ENCODE assay signal across 17 cellular contexts in the genomic region with DNA sequence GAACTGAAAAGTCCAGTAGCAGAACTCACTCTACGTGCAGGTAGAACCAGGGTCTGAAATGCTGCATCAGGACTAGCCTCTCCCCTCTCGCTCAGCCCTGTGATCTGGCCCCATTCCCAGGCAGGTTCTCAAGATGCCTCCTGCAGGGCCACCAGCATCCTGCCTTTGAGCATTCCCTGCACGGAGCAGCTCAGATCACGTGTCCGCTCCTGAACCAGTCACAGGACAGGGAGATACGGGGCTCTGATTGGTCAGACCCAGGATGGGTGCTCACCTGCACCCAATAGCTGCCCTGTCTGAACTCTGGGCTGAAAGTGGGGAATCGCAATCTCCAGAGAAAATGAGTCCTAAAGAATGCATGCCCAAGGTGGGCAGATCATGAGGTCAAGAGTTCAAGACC. TPM values are rescaled to one million over a fixed set of nuclear protein-coding genes. Genes with fewer than 3 reads are reported as not detected.
DNase-seq lines count a peak whose midpoint lies in the region; ATAC-seq and TF ChIP-seq lines count a peak whose summit lies in the region.
"Had no signal": no experiment of that assay in that cellular context is flagged by ENCODE, and none has a peak within 500 bp of the region (broad histone marks: within the 10 kb centered on the region; RNA-seq: fewer than 3 reads in every experiment).

No MANE protein-coding gene starts in this region.

- no peak overlapping the region for H3K27ac ChIP-seq in HCT116 (ENCODE audit: low read depth, low read length)
- H3K27ac ChIP-seq in coronary artery: peak overlapping the region; percentile 13 to 87
- no peak overlapping the region for H3K27ac ChIP-seq in trophoblast cell (ENCODE audit: low read depth, low read length)
- H3K27ac ChIP-seq: GM23248 had no signal

- H3K27me3 Mint-ChIP-seq in T-helper 2 cell treated with Interferon-gamma antibody and Interleukin-4, amounts not matched to agents 5 μg/mL and 100 μg/mL, for 36 hours (ENCODE audit: low read depth): no peaks in the 10 kb centered on the region
- H3K27me3 Mint-ChIP-seq: CD4-positive, alpha-beta memory T cell had no signal

- no peak overlapping the region for H3K18ac ChIP-seq in trophoblast cell (ENCODE audit: low read length)

- POLR2A ChIA-PET in HCT116 (lab: Charles Lee): no interaction called here

- TF ChIP-seq CTCF in HCT116 (IDR thresholded peaks at IDR 0.05 in 2 of 3, conservative IDR thresholded peaks at IDR 0.05 in 1 of 3; ENCODE audit: borderline replicate concordance in 1 of 3, insufficient read depth in 1 of 3, low read depth in 2 of 3, low read length in 2 of 3): no peak
- no peak for TF ChIP-seq CTCF in coronary artery (IDR thresholded peaks at IDR 0.05)

- intact Hi-C loops in HCT116 (cut with micrococcal nuclease): loop anchor here (10.0 kb wide), 1 partner anchor 777 kb away; no protein-coding TSS in a partner anchor

- H4K12ac ChIP-seq in trophoblast cell (ENCODE audit: low read depth, low read length): no peak overlapping the region

- CTCF ChIA-PET in HCT116 (lab: Charles Lee): no interaction called here

- H3K79me1 ChIP-seq in trophoblast cell (ENCODE audit: low read length): peaks cover 22% of the 10 kb centered on the region

- no peaks in the 10 kb centered on the region; the same call in 1 of the 2 replicates for H4K20me1 ChIP-seq in HCT116 (ENCODE audit: insufficient read depth)

- H3K4me1 Mint-ChIP-seq in T-helper 2 cell treated with Interferon-gamma antibody and Interleukin-4, amounts not matched to agents 5 μg/mL and 100 μg/mL, for 36 hours (ENCODE audit: low read depth): peaks cover 17% of the 10 kb centered on the region

- DNase-seq in H7: peak; percentile 75
- DNase-seq in HCT116 (ENCODE audit: low read depth, low spot score): no peak
- no peak for DNase-seq in coronary artery (ENCODE audit: low spot score)
- DNase-seq in trophoblast cell: no peak
- DNase-seq in NCI-H187 treated with DMSO at 0.1 percent for 48 hours (lab: John Stamatoyannopoulos, UW): no peak
- no peak for DNase-seq in SK-N-DZ (ENCODE audit: low spot score)
- no peak for DNase-seq in T-helper 2 cell treated with Interferon-gamma antibody and Interleukin-4, amounts not matched to agents 5 μg/mL and 100 μg/mL, for 36 hours (ENCODE audit: low spot score)
- DNase-seq: BE2C; CD4-positive, alpha-beta memory T cell; DMS79 treated with DMSO at 0.1 percent for 48 hours; GM23248; Kasumi-1; NCI-H1417 treated with DMSO at 0.1 percent for 48 hours; NCI-H2029 treated with DMSO at 0.1 percent for 48 hours; NCI-H526 treated with DMSO at 0.1 percent for 48 hours; PC-3; SK-N-SH had no signal

- TF ChIP-seq POLR2A in HCT116 (IDR thresholded peaks at IDR 0.05; ENCODE audit: borderline replicate concordance, extremely low read depth, insufficient read depth, insufficient read length): no peak

- no peak overlapping the region for H3K14ac ChIP-seq in trophoblast cell (ENCODE audit: low read length)

- no peaks in the 10 kb centered on the region for H3K9me2 ChIP-seq in HCT116 (ENCODE audit: insufficient read depth)
- H3K9me2 ChIP-seq: SK-N-SH had no signal

- H3K36me3 Mint-ChIP-seq in T-helper 2 cell treated with Interferon-gamma antibody and Interleukin-4, amounts not matched to agents 5 μg/mL and 100 μg/mL, for 36 hours (ENCODE audit: low read depth): no peaks in the 10 kb centered on the region
- H3K36me3 Mint-ChIP-seq: CD4-positive, alpha-beta memory T cell had no signal

- no peak overlapping the region for H2AK5ac ChIP-seq in trophoblast cell (ENCODE audit: low read length)

- H3K23ac ChIP-seq in trophoblast cell (ENCODE audit: low read length): no peak overlapping the region

- no peaks in the 10 kb centered on the region for H3K36me3 ChIP-seq in H7 (replicated peaks; ENCODE audit: control insufficient read depth, insufficient read depth, low read length)
- H3K36me3 ChIP-seq in HCT116 (ENCODE audit: control insufficient read depth in 1 of 2, insufficient read depth in 2 of 2, low read length in 2 of 2): no peaks in the 10 kb centered on the region
- no peaks in the 10 kb centered on the region for H3K36me3 ChIP-seq in trophoblast cell (ENCODE audit: control insufficient read depth in 1 of 2, insufficient read depth in 2 of 2, low read length in 2 of 2)
- H3K36me3 ChIP-seq: BE2C had no signal

- H2BK12ac ChIP-seq in trophoblast cell (ENCODE audit: low read length): peak overlapping the region; percentile 5

- no peak overlapping the region for H3K27ac Mint-ChIP-seq in T-helper 2 cell treated with Interferon-gamma antibody and Interleukin-4, amounts not matched to agents 5 μg/mL and 100 μg/mL, for 36 hours

- H3K27me3 ChIP-seq in H7 (ENCODE audit: control insufficient read depth, insufficient read depth, low read length) (no peaks in the 10 kb centered on the region), HCT116 (ENCODE audit: insufficient read depth, low read length) (no peaks in the 10 kb centered on the region), trophoblast cell (ENCODE audit: insufficient read depth, low read length) (no peaks in the 10 kb centered on the region)
- H3K27me3 ChIP-seq: BE2C had no signal

- H3K9ac ChIP-seq in HCT116 (ENCODE audit: low read length) (no peak overlapping the region), trophoblast cell (ENCODE audit: low read length) (no peak overlapping the region)
- H3K9ac ChIP-seq: GM23248, SK-N-SH had no signal

- H2AFZ ChIP-seq in HCT116 (ENCODE audit: low read depth, low read length, poor library complexity, severe bottlenecking) (no peak overlapping the region), trophoblast cell (ENCODE audit: insufficient read depth, low read length, poor library complexity) (no peak overlapping the region)
- H2AFZ ChIP-seq: GM23248 had no signal

- no peak overlapping the region for H4K8ac ChIP-seq in trophoblast cell (ENCODE audit: low read depth, low read length)

- H3K4me3 ChIP-seq in H7 (ENCODE audit: insufficient read depth, low read depth, low read length) (no peak overlapping the region), HCT116 (replicated peaks in 1 of 2; ENCODE audit: low read depth in 1 of 2, low read length in 2 of 2) (no peak overlapping the region), coronary artery (no peak overlapping the region), trophoblast cell (ENCODE audit: low read depth, low read length) (no peak overlapping the region)
- H3K4me3 ChIP-seq: GM23248 had no signal

- H3K9me3 ChIP-seq in HCT116 (ENCODE audit: control insufficient read depth in 1 of 2, insufficient read depth in 1 of 2, low read depth in 1 of 2, low read length in 2 of 2): no peaks in the 10 kb centered on the region
- no peaks in the 10 kb centered on the region for H3K9me3 ChIP-seq in trophoblast cell (ENCODE audit: insufficient read depth, low read depth, low read length)
- H3K9me3 ChIP-seq: BE2C, SK-N-SH had no signal

- no peak overlapping the region for H3K4ac ChIP-seq in trophoblast cell (ENCODE audit: low read depth, low read length)

- H3K4me3 Mint-ChIP-seq in T-helper 2 cell treated with Interferon-gamma antibody and Interleukin-4, amounts not matched to agents 5 μg/mL and 100 μg/mL, for 36 hours: no peak overlapping the region
- H3K4me3 Mint-ChIP-seq: CD4-positive, alpha-beta memory T cell had no signal

- RAD21 ChIA-PET in HCT116 (lab: Charles Lee; ENCODE audit: low non-redundant PET in 1 of 2, low total read pairs in 2 of 2, uncharacterized antibody in 2 of 2, unreplicated experiment in 2 of 2): no interaction called here

- ATAC-seq in HCT116: peak; percentile 89
- ATAC-seq: PC-3 had no signal

- no peak overlapping the region for H4K91ac ChIP-seq in trophoblast cell (ENCODE audit: low read depth, low read length)

- no CpG with 5 or more reads among the region's 7 CpGs for WGBS in trophoblast cell (ENCODE audit: extremely low coverage, insufficient coverage, insufficient read length)

- no peaks in the 10 kb centered on the region for H3K9me3 Mint-ChIP-seq in T-helper 2 cell treated with Interferon-gamma antibody and Interleukin-4, amounts not matched to agents 5 μg/mL and 100 μg/mL, for 36 hours
- H3K9me3 Mint-ChIP-seq: CD4-positive, alpha-beta memory T cell had no signal

- no peak for TF ChIP-seq RAD21 in HCT116 (IDR thresholded peaks at IDR 0.05; ENCODE audit: low read depth)

- no peak overlapping the region for H3K4me2 ChIP-seq in HCT116 (ENCODE audit: low read length)
- no peak overlapping the region for H3K4me2 ChIP-seq in trophoblast cell (ENCODE audit: low read length)
- H3K4me2 ChIP-seq: SK-N-SH had no signal

- H3K79me2 ChIP-seq in HCT116 (ENCODE audit: insufficient read depth, low read length) (no peaks in the 10 kb centered on the region), trophoblast cell (ENCODE audit: control insufficient read depth, insufficient read depth, low read length, poor library complexity) (no peaks in the 10 kb centered on the region)

- no peak overlapping the region for H2BK120ac ChIP-seq in trophoblast cell (ENCODE audit: insufficient read depth, low read length, poor library complexity)

- H3K4me1 ChIP-seq in HCT116 (ENCODE audit: control insufficient read depth in 1 of 2, insufficient read depth in 2 of 2, low read length in 2 of 2) (peaks cover 17 to 22% of the 10 kb centered on the region in 2 experiments), trophoblast cell (ENCODE audit: control insufficient read depth in 1 of 2, insufficient read depth in 2 of 2, low read length in 2 of 2) (peaks cover 19 to 28% of the 10 kb centered on the region in 2 experiments)

- no peak overlapping the region for H2BK5ac ChIP-seq in trophoblast cell (ENCODE audit: low read depth, low read length, poor library complexity)

- no TSS peak for BruUV-seq in HCT116 (replicated peaks; lab: Mats Ljungman, UMichigan)

TF ChIP-seq in HCT116, 20 proteins besides CTCF, POLR2A, EP300 and RAD21 (continues in another document):
- TF ChIP-seq EGR1 (IDR thresholded peaks at IDR 0.05; ENCODE audit: low read depth): no peak
- TF ChIP-seq ZFX (IDR thresholded peaks at IDR 0.05): no peak
- no peak for TF ChIP-seq SIN3A (IDR thresholded peaks at IDR 0.05; ENCODE audit: low read depth)
- no peak for TF ChIP-seq YY1 (IDR thresholded peaks at IDR 0.05; ENCODE audit: extremely low read depth, insufficient replicate concordance, low read depth, low read length)

RNA-seq across cellular contexts. Expression of a gene that starts 50.8 kb away (rescaled TPM):
- 4.7 and 7.5 TPM in 2 replicates for total RNA-seq in H7 (2014; rRNA removed; shearing (Covaris generic))
- total RNA-seq in HCT116 (2021; ENCODE audit: unreplicated experiment): 5.8 TPM
- 4.4 and 6.1 TPM in 2 replicates for polyA plus RNA-seq in HCT116 (2012)
- 0.37 and 0.45 TPM in 2 replicates for polyA plus RNA-seq in trophoblast cell (2013)
- polyA plus RNA-seq in SK-N-DZ (2014; cell fraction: cytosol; rRNA removed): 11.1 and 16.8 TPM in 2 replicates
- polyA plus RNA-seq in SK-N-DZ (2014; cell fraction: nucleus; rRNA removed): 18.0 and 21.0 TPM in 2 replicates

Comparison
In these comparisons a context has a peak if more than half of its experiments do, and no peak if none do; other contexts are left out.
1. H3K27ac ChIP-seq: peak in coronary artery (2 of 2); none in HCT116 (single experiment) and trophoblast cell (single experiment).